Comparison of ENCODE assay signal across 35 cellular contexts in the genomic region with DNA sequence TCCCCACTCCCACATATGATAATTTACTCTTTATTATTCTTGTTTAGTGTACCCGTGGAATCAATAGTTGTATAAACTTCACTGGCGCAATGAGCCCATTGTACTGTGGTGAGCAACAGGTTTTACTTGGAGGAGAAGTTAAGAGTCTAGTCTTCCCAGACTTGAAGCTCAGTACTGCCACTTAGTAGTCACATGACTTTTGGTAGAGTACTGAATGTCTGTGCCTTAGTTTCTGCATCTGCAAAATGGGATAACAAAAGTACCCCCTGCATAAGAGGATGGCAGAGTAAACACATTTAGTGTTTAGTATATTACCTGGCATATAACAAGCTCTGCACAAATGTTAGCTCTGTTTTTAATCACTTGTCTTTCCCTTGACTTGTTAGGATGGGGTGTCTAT.
DNase-seq lines count a peak whose midpoint lies in the region; ATAC-seq, FAIRE-seq and TF ChIP-seq lines count a peak whose summit lies in the region.
"Had no signal": no experiment of that assay in that cellular context is flagged by ENCODE, and none has a peak within 500 bp of the region (broad histone marks: within the 10 kb centered on the region; RNA-seq: fewer than 3 reads in every experiment).

No MANE protein-coding gene starts in this region.

- H3K4me2 ChIP-seq in K562 (ENCODE audit: insufficient read depth, low read length): no peak overlapping the region
- H3K4me2 ChIP-seq: A549; BLaER1; BLaER1 treated with 17β-estradiol and CSF1 and Interleukin-3, amounts not matched to agents 10 nM and 100 nM had no signal

- H3K4me3 Mint-ChIP-seq in activated CD4-positive, alpha-beta memory T cell treated with anti-CD3 and anti-CD28 coated beads, Interleukin-2, amount 10 ng/mL, durations not matched to agents 7 days and 5 days: no peak overlapping the region
- H3K4me3 Mint-ChIP-seq in activated CD8-positive, alpha-beta T cell treated with anti-CD3 and anti-CD28 coated beads for 36 hours: no peak overlapping the region
- H3K4me3 Mint-ChIP-seq in activated T-cell treated with anti-CD3 and anti-CD28 coated beads, Interleukin-2, amount 50 U/mL, for 72 hours: no peak overlapping the region
- H3K4me3 Mint-ChIP-seq: B cell; CD14-positive monocyte; CD4-positive, alpha-beta memory T cell; CD4-positive, alpha-beta T cell; CD8-positive, alpha-beta memory T cell; CD8-positive, alpha-beta T cell had no signal

- no peaks in the 10 kb centered on the region for H3K36me3 Mint-ChIP-seq in activated CD4-positive, alpha-beta memory T cell treated with anti-CD3 and anti-CD28 coated beads, Interleukin-2, amount 10 ng/mL, durations not matched to agents 7 days and 5 days (ENCODE audit: low read depth)
- H3K36me3 Mint-ChIP-seq in activated CD8-positive, alpha-beta T cell treated with anti-CD3 and anti-CD28 coated beads for 36 hours (ENCODE audit: low read depth): no peaks in the 10 kb centered on the region
- H3K36me3 Mint-ChIP-seq in activated T-cell treated with anti-CD3 and anti-CD28 coated beads, Interleukin-2, amount 50 U/mL, for 72 hours (ENCODE audit: insufficient read depth in 2 of 2): no peaks in the 10 kb centered on the region
- H3K36me3 Mint-ChIP-seq: CD14-positive monocyte; CD4-positive, alpha-beta memory T cell; CD4-positive, CD25-positive, alpha-beta regulatory T cell; CD8-positive, alpha-beta memory T cell; CD8-positive, alpha-beta T cell had no signal

- H3K4me1 ChIP-seq in HEK293 (ENCODE audit: control insufficient read depth, insufficient read depth, low read length): no peaks in the 10 kb centered on the region
- H3K4me1 ChIP-seq in K562 (replicated peaks in 1 of 2; ENCODE audit: control insufficient read depth in 2 of 2, insufficient read depth in 2 of 2, low read length in 2 of 2): no peaks in the 10 kb centered on the region
- no peaks in the 10 kb centered on the region for H3K4me1 ChIP-seq in esophagus muscularis mucosa
- H3K4me1 ChIP-seq: A549, BE2C, Caco-2 had no signal

- DNase-seq in K562 (ENCODE audit: extremely low read depth in 1 of 4, low spot score in 3 of 4) (no peak), esophagus muscularis mucosa (ENCODE audit: extremely low spot score) (peak; percentile 70)
- no peak for DNase-seq in activated CD4-positive, alpha-beta memory T cell treated with anti-CD3 and anti-CD28 coated beads, Interleukin-2, amount 10 ng/mL, durations not matched to agents 7 days and 5 days
- no peak for DNase-seq in activated CD8-positive, alpha-beta T cell treated with anti-CD3 and anti-CD28 coated beads for 36 hours
- no peak for DNase-seq in activated T-cell treated with anti-CD3 and anti-CD28 coated beads, Interleukin-2, amount 50 U/mL, for 72 hours
- DNase-seq: 8988T; ACHN; AML-193; BE2C; C1 segment of cervical spinal cord; Caco-2; Calu3; CD4-positive, alpha-beta memory T cell; CD4-positive, alpha-beta T cell; CD4-positive, CD25-positive, alpha-beta regulatory T cell; CD8-positive, alpha-beta memory T cell; CD8-positive, alpha-beta T cell; COR-L47; DMS 273 treated with DMSO at 0.1 percent for 48 hours; DMS153; DMS53; DMS79; DMS79 treated with DMSO at 0.1 percent for 48 hours; DND-41; EL had no signal

- no peaks in the 10 kb centered on the region for H3K9me1 ChIP-seq in K562 (ENCODE audit: control insufficient read depth, insufficient read depth, low read length)

- H3K27me3 ChIP-seq in K562 (ENCODE audit: control insufficient read depth in 2 of 2, insufficient read depth in 2 of 2, low read length in 2 of 2) (no peaks in the 10 kb centered on the region), esophagus muscularis mucosa (peaks cover 0 to 15% (median 0%) of the 10 kb centered on the region in 4 donors)
- H3K27me3 ChIP-seq: BE2C; BLaER1; BLaER1 treated with 17β-estradiol and CSF1 and Interleukin-3, amounts not matched to agents 10 nM and 100 nM had no signal

- 0% methylated on average over 2 of the region's 2 CpGs for WGBS in K562 (ENCODE audit: insufficient coverage, low coverage, missing lambda C conversion rate)
- 87% methylated on average over 2 of the region's 2 CpGs for WGBS in esophagus muscularis mucosa

- H3K27ac ChIP-seq in HEK293 (ENCODE audit: extremely low read depth, low read depth, low read length): no peak overlapping the region
- no peak overlapping the region for H3K27ac ChIP-seq in K562 (ENCODE audit: extremely low read depth, low read depth, low read length)
- no peak overlapping the region for H3K27ac ChIP-seq in esophagus muscularis mucosa (replicated peaks in 1 of 4)
- H3K27ac ChIP-seq: 22Rv1; A549; BLaER1; BLaER1 treated with 17β-estradiol and CSF1 and Interleukin-3, amounts not matched to agents 10 nM and 100 nM; C4-2B had no signal

- intact Hi-C loops in K562 (cut with micrococcal nuclease) (no loop called here), esophagus muscularis mucosa (cut with DNase I) (no loop called here)
- intact Hi-C loops in activated CD8-positive, alpha-beta T cell treated with anti-CD3 and anti-CD28 coated beads for 36 hours (cut with micrococcal nuclease): no loop called here

- H3K79me2 ChIP-seq in K562 (ENCODE audit: control insufficient read depth, insufficient read depth, low read length): no peaks in the 10 kb centered on the region

- no peak for TF ChIP-seq CTCF in HEK293 (tag by site-specific recombination; IDR thresholded peaks at IDR 0.05)
- TF ChIP-seq CTCF in K562 (IDR thresholded peaks at IDR 0.05 in 2 of 3, conservative IDR thresholded peaks at IDR 0.05 in 1 of 3; ENCODE audit: insufficient read depth in 2 of 3, low read depth in 1 of 3, low read length in 3 of 3): no peak
- TF ChIP-seq CTCF in esophagus muscularis mucosa (IDR thresholded peaks at IDR 0.05): no peak
- TF ChIP-seq CTCF in activated CD8-positive, alpha-beta T cell treated with anti-CD3 and anti-CD28 coated beads for 36 hours (IDR thresholded peaks at IDR 0.05): no peak

- H3K27ac Mint-ChIP-seq in activated CD4-positive, alpha-beta memory T cell treated with anti-CD3 and anti-CD28 coated beads, Interleukin-2, amount 10 ng/mL, durations not matched to agents 7 days and 5 days: no peak overlapping the region
- no peak overlapping the region for H3K27ac Mint-ChIP-seq in activated CD8-positive, alpha-beta T cell treated with anti-CD3 and anti-CD28 coated beads for 36 hours
- H3K27ac Mint-ChIP-seq in activated T-cell treated with anti-CD3 and anti-CD28 coated beads, Interleukin-2, amount 50 U/mL, for 72 hours: no peak overlapping the region
- H3K27ac Mint-ChIP-seq: B cell; CD4-positive, alpha-beta memory T cell; CD4-positive, alpha-beta T cell; CD8-positive, alpha-beta memory T cell had no signal

- no peak overlapping the region for H3K4me3 ChIP-seq in HEK293 (ENCODE audit: low read depth, low read length)
- H3K4me3 ChIP-seq in K562: no peak overlapping the region
- no peak overlapping the region for H3K4me3 ChIP-seq in esophagus muscularis mucosa
- H3K4me3 ChIP-seq: A549; BLaER1; BLaER1 treated with 17β-estradiol and CSF1 and Interleukin-3, amounts not matched to agents 10 nM and 100 nM had no signal

- no peaks in the 10 kb centered on the region for H3K27me3 Mint-ChIP-seq in activated CD4-positive, alpha-beta memory T cell treated with anti-CD3 and anti-CD28 coated beads, Interleukin-2, amount 10 ng/mL, durations not matched to agents 7 days and 5 days
- H3K27me3 Mint-ChIP-seq in activated CD8-positive, alpha-beta T cell treated with anti-CD3 and anti-CD28 coated beads for 36 hours: no peaks in the 10 kb centered on the region
- H3K27me3 Mint-ChIP-seq in activated T-cell treated with anti-CD3 and anti-CD28 coated beads, Interleukin-2, amount 50 U/mL, for 72 hours (ENCODE audit: low read depth): no peaks in the 10 kb centered on the region
- H3K27me3 Mint-ChIP-seq: CD4-positive, alpha-beta T cell; CD4-positive, CD25-positive, alpha-beta regulatory T cell had no signal

- no peaks in the 10 kb centered on the region for H4K20me1 ChIP-seq in K562 (replicated peaks; ENCODE audit: control insufficient read depth, insufficient read depth, low read length)
- H4K20me1 ChIP-seq: BLaER1; BLaER1 treated with 17β-estradiol and CSF1 and Interleukin-3, amounts not matched to agents 10 nM and 100 nM had no signal

- TF ChIP-seq POLR2A in K562 (conservative IDR thresholded peaks at IDR 0.05) (no peak), esophagus muscularis mucosa (IDR thresholded peaks at IDR 0.05; ENCODE audit: low read depth) (no peak)

- no peak for ATAC-seq in K562
- ATAC-seq in activated CD8-positive, alpha-beta T cell treated with anti-CD3 and anti-CD28 coated beads for 36 hours: no peak
- ATAC-seq in activated T-cell treated with anti-CD3 and anti-CD28 coated beads, Interleukin-2, amount 50 U/mL, for 72 hours (replicated peaks in 1 of 2): no peak
- ATAC-seq: A549; CD8-positive, alpha-beta T cell had no signal

- no peak for FAIRE-seq in K562 (lab: Jason Lieb, UNC)
- FAIRE-seq: A204.1, A549, D721Med had no signal

- in situ Hi-C loops in K562 (cut with MboI): no loop called here

- CTCF ChIA-PET in HEK293 (lab: Yijun Ruan, JAX): interaction anchor here (0.5 to 1.4 kb wide), 2 partner anchors 12 to 360 kb away, joined by 3 to 4 read pairs; no protein-coding TSS in a partner anchor
- CTCF ChIA-PET in K562 (lab: Yijun Ruan, JAX; ENCODE audit: low intra/inter-chr PET ratio): no interaction called here
- CTCF ChIA-PET in activated CD4-positive, alpha-beta memory T cell treated with anti-CD3 and anti-CD28 coated beads, Interleukin-2, amount 10 ng/mL, durations not matched to agents 7 days and 5 days (lab: Charles Lee): no interaction called here
- CTCF ChIA-PET in activated CD8-positive, alpha-beta T cell treated with anti-CD3 and anti-CD28 coated beads for 36 hours (lab: Charles Lee): no interaction called here

- no peak overlapping the region for H2AFZ ChIP-seq in K562 (ENCODE audit: low read depth, low read length)

- POLR2A ChIA-PET in HEK293 (lab: Yijun Ruan, JAX) (no interaction called here), K562 (lab: Yijun Ruan, JAX) (no interaction called here)
- POLR2A ChIA-PET in activated CD4-positive, alpha-beta memory T cell treated with anti-CD3 and anti-CD28 coated beads, Interleukin-2, amount 10 ng/mL, durations not matched to agents 7 days and 5 days (lab: Charles Lee): no interaction called here
- POLR2A ChIA-PET in activated CD8-positive, alpha-beta T cell treated with anti-CD3 and anti-CD28 coated beads for 36 hours (lab: Charles Lee): interaction anchor here (0.6 kb wide), 1 partner anchor 1164 kb away, joined by 3 read pairs; no protein-coding TSS in a partner anchor

- no peaks in the 10 kb centered on the region for H3K36me3 ChIP-seq in HEK293 (ENCODE audit: control insufficient read depth in 2 of 2, insufficient read depth in 1 of 2, low read length in 2 of 2)
- no peaks in the 10 kb centered on the region for H3K36me3 ChIP-seq in K562 (ENCODE audit: control insufficient read depth, insufficient read depth, low read length)
- no peaks in the 10 kb centered on the region for H3K36me3 ChIP-seq in esophagus muscularis mucosa
- H3K36me3 ChIP-seq: BE2C; BLaER1; BLaER1 treated with 17β-estradiol and CSF1 and Interleukin-3, amounts not matched to agents 10 nM and 100 nM had no signal

- TF ChIP-seq RAD21 in K562 (CRISPR knock-in tag; conservative IDR thresholded peaks at IDR 0.05 in 1 of 2, IDR thresholded peaks at IDR 0.05 in 1 of 2): no peak

- peaks cover 2% of the 10 kb centered on the region for H3K4me1 Mint-ChIP-seq in activated CD4-positive, alpha-beta memory T cell treated with anti-CD3 and anti-CD28 coated beads, Interleukin-2, amount 10 ng/mL, durations not matched to agents 7 days and 5 days
- peaks cover 6% of the 10 kb centered on the region for H3K4me1 Mint-ChIP-seq in activated CD8-positive, alpha-beta T cell treated with anti-CD3 and anti-CD28 coated beads for 36 hours (ENCODE audit: low read depth)
- H3K4me1 Mint-ChIP-seq in activated T-cell treated with anti-CD3 and anti-CD28 coated beads, Interleukin-2, amount 50 U/mL, for 72 hours (ENCODE audit: low read depth): peaks cover 6% of the 10 kb centered on the region
- H3K4me1 Mint-ChIP-seq: CD14-positive monocyte had no signal

- no peaks in the 10 kb centered on the region for H3K9me3 Mint-ChIP-seq in activated CD4-positive, alpha-beta memory T cell treated with anti-CD3 and anti-CD28 coated beads, Interleukin-2, amount 10 ng/mL, durations not matched to agents 7 days and 5 days
- no peaks in the 10 kb centered on the region for H3K9me3 Mint-ChIP-seq in activated CD8-positive, alpha-beta T cell treated with anti-CD3 and anti-CD28 coated beads for 36 hours
- H3K9me3 Mint-ChIP-seq in activated T-cell treated with anti-CD3 and anti-CD28 coated beads, Interleukin-2, amount 50 U/mL, for 72 hours: no peaks in the 10 kb centered on the region
- H3K9me3 Mint-ChIP-seq: CD14-positive monocyte; CD4-positive, alpha-beta T cell; CD4-positive, CD25-positive, alpha-beta regulatory T cell had no signal

- no peak overlapping the region for H3K9ac ChIP-seq in K562 (ENCODE audit: insufficient read depth in 1 of 2, low read depth in 2 of 2, low read length in 2 of 2)
- H3K9ac ChIP-seq: BLaER1; BLaER1 treated with 17β-estradiol and CSF1 and Interleukin-3, amounts not matched to agents 10 nM and 100 nM had no signal

- no peaks in the 10 kb centered on the region for H3K9me3 ChIP-seq in HEK293 (ENCODE audit: control insufficient read depth, insufficient read depth, low read depth, low read length)
- no peaks in the 10 kb centered on the region for H3K9me3 ChIP-seq in K562 (replicated peaks; ENCODE audit: control insufficient read depth, insufficient read depth, low read depth, low read length)
- no peaks in the 10 kb centered on the region for H3K9me3 ChIP-seq in esophagus muscularis mucosa
- H3K9me3 ChIP-seq: A549, BE2C, Caco-2 had no signal

- BruUV-seq in K562 (replicated peaks; lab: Mats Ljungman, UMichigan): no TSS peak

- TF ChIP-seq EP300 in K562 (IDR thresholded peaks at IDR 0.05; ENCODE audit: low read length) (no peak), esophagus muscularis mucosa (IDR thresholded peaks at IDR 0.05) (no peak)
